Comparison of ENCODE assay signal across 5 cellular contexts in genomic region chr7:93239824-93240223, GRCh38. TPM values are rescaled to one million over a fixed set of nuclear protein-coding genes. Genes with fewer than 3 reads are reported as not detected.
"Had no signal": no experiment of that assay in that cellular context is flagged by ENCODE, and none has a peak within 500 bp of the region (broad histone marks: within the 10 kb centered on the region; RNA-seq: fewer than 3 reads in every experiment).

No MANE protein-coding gene starts in this region.

- H3K9me3 Mint-ChIP-seq: GM23338, H9 had no signal

- H3K4me3 ChIP-seq: GM23338 had no signal

- ATAC-seq: GM23338 had no signal

- H3K4me1 Mint-ChIP-seq: GM23338, H9 had no signal

- DNase-seq: H9, HCEC 1CT, IMR-90 had no signal

- H3K27ac Mint-ChIP-seq: GM23338, H9 had no signal

- H3K4me3 Mint-ChIP-seq: GM23338, H9 had no signal

RNA-seq across cellular contexts. Expression of gene HEPACAM2, which starts 13.6 kb away (rescaled TPM):
- total RNA-seq: GM23338, H1, H9 had no signal
- polyA plus RNA-seq: GM23338, H1 had no signal
